ENCODE assay signal across 19 cellular contexts in genomic region chr4:73764513-73764912, GRCh38. TPM values are rescaled to one million over a fixed set of nuclear protein-coding genes. Genes with fewer than 3 reads are reported as not detected.
DNase-seq lines count a peak whose midpoint lies in the region; FAIRE-seq and TF ChIP-seq lines count a peak whose summit lies in the region.
"Had no signal": no experiment of that assay in that cellular context is flagged by ENCODE, and none has a peak within 500 bp of the region (broad histone marks: within the 10 kb centered on the region; RNA-seq: fewer than 3 reads in every experiment).

No MANE protein-coding gene starts in this region.

- H3K27me3 ChIP-seq in GM23248 (replicated peaks; ENCODE audit: insufficient read depth) (no peaks in the 10 kb centered on the region), mesendoderm (ENCODE audit: insufficient read depth, low read length, poor library complexity) (no peaks in the 10 kb centered on the region)
- H3K27me3 ChIP-seq: SJCRH30 had no signal

- no peak overlapping the region for H3K9ac ChIP-seq in GM23248
- H3K9ac ChIP-seq in mesendoderm (ENCODE audit: low read length), result no peak overlapping the region

- H3K4ac ChIP-seq in mesendoderm (ENCODE audit: low read depth, low read length), result no peak overlapping the region

- H3K27ac ChIP-seq in GM23248 (no peak overlapping the region), mesendoderm (ENCODE audit: low read depth, low read length) (no peak overlapping the region)
- H3K27ac ChIP-seq: C4-2B, HL-60, PC-9, SJCRH30 had no signal

- H2BK15ac ChIP-seq in mesendoderm (replicated peaks; ENCODE audit: low read depth), result no peak overlapping the region

- no peak overlapping the region for H3K18ac ChIP-seq in mesendoderm (ENCODE audit: low read length)

- WGBS in GM23248 (ENCODE audit: low coverage in 1 of 2, low lambda C conversion rate in 2 of 2, missing lambda C conversion rate in 2 of 2), 2 experiments, result 65 to 70% methylated on average over 4 of the region's 4 CpGs
- no CpG with 5 or more reads among the region's 4 CpGs for WGBS in mesendoderm (ENCODE audit: extremely low coverage, insufficient coverage, low lambda C conversion rate)

- H3F3A ChIP-seq in GM23248 (ENCODE audit: insufficient read depth), result 0 out of 2 replicates have a peak, but pooled peaks cover 3% of the 10 kb centered on the region

- H3K36me3 ChIP-seq in GM23248 (ENCODE audit: low read depth), result no peaks in the 10 kb centered on the region
- H3K36me3 ChIP-seq in mesendoderm (ENCODE audit: control insufficient read depth, insufficient read depth, low read length), result no peaks in the 10 kb centered on the region
- H3K36me3 ChIP-seq: SJCRH30 had no signal

- H4K8ac ChIP-seq in mesendoderm (ENCODE audit: low read depth, low read length), result no peak overlapping the region

- in situ Hi-C loops in GM23248 (cut with MboI), result no loop called here

- H2BK120ac ChIP-seq in mesendoderm (ENCODE audit: low read depth, low read length), result no peak overlapping the region

- H3K79me2 ChIP-seq in GM23248 (ENCODE audit: insufficient read depth), result no peaks in the 10 kb centered on the region
- no peaks in the 10 kb centered on the region for H3K79me2 ChIP-seq in mesendoderm (ENCODE audit: control insufficient read depth, insufficient read depth, low read length)

- no peak overlapping the region for H4K5ac ChIP-seq in mesendoderm (ENCODE audit: low read length)

- H2AK5ac ChIP-seq in mesendoderm (ENCODE audit: low read length), result no peak overlapping the region

- no peaks in the 10 kb centered on the region for H4K20me1 ChIP-seq in GM23248 (ENCODE audit: insufficient read depth)

- H3K56ac ChIP-seq in mesendoderm (ENCODE audit: low read length), result no peak overlapping the region

- H3K4me1 ChIP-seq in GM23248 (ENCODE audit: insufficient read depth) (no peaks in the 10 kb centered on the region), mesendoderm (ENCODE audit: control insufficient read depth, low read depth, low read length) (no peaks in the 10 kb centered on the region)
- H3K4me1 ChIP-seq: SJCRH30 had no signal

- H3K79me1 ChIP-seq in mesendoderm (ENCODE audit: low read length), result no peaks in the 10 kb centered on the region

- 0 out of 2 replicates have a peak, but pooled peaks cover 3% of the 10 kb centered on the region for H3K9me2 ChIP-seq in GM23248 (ENCODE audit: insufficient read depth)

- DNase-seq in GM23248 (peak; percentile 16), amniotic epithelial cell (ENCODE audit: low read depth) (peak; percentile 59), fibroblast of gingiva (ENCODE audit: low read depth) (peak; percentile 16), kidney tubule cell (ENCODE audit: low spot score) (peak; percentile 53), GM12892 (ENCODE audit: insufficient read length) (no peak), HUDEP-2 (lab: John Stamatoyannopoulos, UW; ENCODE audit: unreplicated experiment in 76 of 76) (no peak), mesendoderm (no peak)
- DNase-seq: DMS 273 treated with DMSO at 0.1 percent for 48 hours, EL, H7, KG1, NCI-H1048, NCI-H1436 treated with DMSO at 0.1 percent for 48 hours, NCI-H2081, NCI-H82, PC-9, SJCRH30 had no signal

- no peak overlapping the region for H2BK5ac ChIP-seq in mesendoderm (ENCODE audit: low read length)

- H3K23ac ChIP-seq in mesendoderm (ENCODE audit: low read length), result no peak overlapping the region

- H3K4me2 ChIP-seq in GM23248 (ENCODE audit: unreplicated experiment) (no peak overlapping the region), mesendoderm (ENCODE audit: low read length) (no peak overlapping the region)
- H3K4me2 ChIP-seq: PC-9 had no signal

- no peak overlapping the region for H2AFZ ChIP-seq in GM23248
- H2AFZ ChIP-seq: PC-9 had no signal

- no peak for FAIRE-seq in GM12892 (lab: Jason Lieb, UNC)

- H3K9me3 ChIP-seq in GM23248 (ENCODE audit: low read depth), result no peaks in the 10 kb centered on the region
- H3K9me3 ChIP-seq: SJCRH30 had no signal

- no peak overlapping the region for H3K4me3 ChIP-seq in GM23248
- H3K4me3 ChIP-seq in mesendoderm (ENCODE audit: low read length), result no peak overlapping the region
- H3K4me3 ChIP-seq: PC-9, SJCRH30 had no signal

- no peak for TF ChIP-seq POLR2A in GM12892 (IDR thresholded peaks at IDR 0.05; ENCODE audit: low read depth, low read length)

RNA-seq across cellular contexts. Expression of gene CXCL8, which starts 24.1 kb away (rescaled TPM):
- total RNA-seq in GM23248 (2014; rRNA removed; shearing (Covaris generic)), result 20.0 TPM in 2 replicates
- polyA plus RNA-seq in GM23248 (2016; fragmentation: Nextera tagmentation; extraction: Ambion mirVana), result 15.5 and 15.9 TPM in 2 replicates
- 3.1 TPM for polyA plus RNA-seq in GM12892 (2012; ENCODE audit: missing spikeins)
- not detected for polyA plus RNA-seq in mesendoderm (2013, experiment 1 of 2)
- not detected for polyA plus RNA-seq in mesendoderm (2013, experiment 2 of 2)
- total RNA-seq: H7 had no signal

Comparison
In these comparisons a context has a peak if more than half of its experiments do, and no peak if none do; other contexts are left out.
1. DNase-seq: peak in GM23248 (single experiment), amniotic epithelial cell (single experiment), fibroblast of gingiva (single experiment) and kidney tubule cell (single experiment); none in GM12892 (single experiment), HUDEP-2 (0 of 76) and mesendoderm (single experiment).